21 cellular contexts compared by ENCODE assay signal in genomic region chr12:68608191-68608590, GRCh38. TPM values are rescaled to one million over a fixed set of nuclear protein-coding genes. Genes with fewer than 3 reads are reported as not detected.
DNase-seq lines count a peak whose midpoint lies in the region; ATAC-seq and TF ChIP-seq lines count a peak whose summit lies in the region.
"Had no signal": no experiment of that assay in that cellular context is flagged by ENCODE, and none has a peak within 500 bp of the region (broad histone marks: within the 10 kb centered on the region; RNA-seq: fewer than 3 reads in every experiment).

No MANE protein-coding gene starts in this region.

- H3K4me3 ChIP-seq in PC-3 (ENCODE audit: low read length) (no peak overlapping the region), right cardiac atrium (ENCODE audit: low read length) (no peak overlapping the region)
- H3K4me3 ChIP-seq: colonic mucosa, GM12878, GM23248, vagina had no signal

- intact Hi-C loops in PC-3 (cut with micrococcal nuclease) (no loop called here), right cardiac atrium (cut with DNase I) (loop anchor here in 1 of 4 donors (10.0 kb wide), 1 partner anchor 73 kb away; no protein-coding TSS in a partner anchor)

- no peaks in the 10 kb centered on the region for H3K27me3 Mint-ChIP-seq in activated naive CD8-positive, alpha-beta T cell
- no peaks in the 10 kb centered on the region for H3K27me3 Mint-ChIP-seq in activated naive CD8-positive, alpha-beta T cell treated with anti-CD3 and anti-CD28 coated beads, Interleukin-2, amount 50 U/mL, for 24 hours
- H3K27me3 Mint-ChIP-seq in mesothelial cell of epicardium (ENCODE audit: low read depth) (no peaks in the 10 kb centered on the region), type B pancreatic cell (no peaks in the 10 kb centered on the region)

- ATAC-seq in activated naive CD8-positive, alpha-beta T cell treated with anti-CD3 and anti-CD28 coated beads, Interleukin-2, amount 50 U/mL, for 24 hours: no peak
- ATAC-seq in PC-3 (no peak), right cardiac atrium (no peak)
- ATAC-seq: activated CD4-positive, CD25-positive, alpha-beta regulatory T cell treated with anti-CD3 and anti-CD28 coated beads, Interleukin-2, amount 50 U/mL, for 24 hours; GM12878 had no signal

- peak overlapping the region; percentile 11 for H3K27ac Mint-ChIP-seq in activated naive CD8-positive, alpha-beta T cell
- no peak overlapping the region for H3K27ac Mint-ChIP-seq in activated naive CD8-positive, alpha-beta T cell treated with anti-CD3 and anti-CD28 coated beads, Interleukin-2, amount 50 U/mL, for 24 hours
- H3K27ac Mint-ChIP-seq in mesothelial cell of epicardium (peak overlapping the region; percentile 1), type B pancreatic cell (peak overlapping the region; percentile 63)

- DNase-seq in activated naive CD8-positive, alpha-beta T cell treated with anti-CD3 and anti-CD28 coated beads, Interleukin-2, amount 50 U/mL, for 24 hours: no peak
- peak; percentile 16 for DNase-seq in PC-3
- DNase-seq in mesothelial cell of epicardium (ENCODE audit: low spot score in 2 of 2, unreplicated experiment in 2 of 2): no peak
- DNase-seq in type B pancreatic cell (ENCODE audit: extremely low spot score, unreplicated experiment): no peak
- DNase-seq in GM13977 (ENCODE audit: low spot score): no peak
- no peak for DNase-seq in right cardiac atrium
- no peak for DNase-seq in GM10248 (ENCODE audit: extremely low spot score)
- DNase-seq: colonic mucosa; DMS53; glutamatergic neuron; GM23248; KBM-7; NCI-H2081; NCI-H446; retina; SK-N-SH; stimulated activated CD4-positive, alpha-beta T cell treated with anti-CD3 and anti-CD28 coated beads, Interleukin-4, amount 100 ng/mL, for 4 hours had no signal

- H3K9me3 Mint-ChIP-seq in activated naive CD8-positive, alpha-beta T cell (ENCODE audit: low read depth): no peaks in the 10 kb centered on the region
- no peaks in the 10 kb centered on the region for H3K9me3 Mint-ChIP-seq in activated naive CD8-positive, alpha-beta T cell treated with anti-CD3 and anti-CD28 coated beads, Interleukin-2, amount 50 U/mL, for 24 hours
- H3K9me3 Mint-ChIP-seq in mesothelial cell of epicardium (no peaks in the 10 kb centered on the region), type B pancreatic cell (peaks cover 4% of the 10 kb centered on the region)

- H3K4me1 ChIP-seq in PC-3 (ENCODE audit: insufficient read depth, low read length) (peaks cover 20% of the 10 kb centered on the region), right cardiac atrium (ENCODE audit: control insufficient read depth, insufficient read depth, low read length) (peaks cover 4% of the 10 kb centered on the region)

- H3K4me2 ChIP-seq in PC-3 (ENCODE audit: low read length): no peak overlapping the region
- H3K4me2 ChIP-seq: SK-N-SH had no signal

- no peaks in the 10 kb centered on the region for H3K9me3 ChIP-seq in PC-3 (ENCODE audit: low read length)
- H3K9me3 ChIP-seq in right cardiac atrium (ENCODE audit: control insufficient read depth, low read length): no peaks in the 10 kb centered on the region
- H3K9me3 ChIP-seq: colonic mucosa, SK-N-SH, vagina had no signal

- H3K36me3 Mint-ChIP-seq in activated naive CD8-positive, alpha-beta T cell: peaks cover 5% of the 10 kb centered on the region
- peaks cover 18% of the 10 kb centered on the region for H3K36me3 Mint-ChIP-seq in activated naive CD8-positive, alpha-beta T cell treated with anti-CD3 and anti-CD28 coated beads, Interleukin-2, amount 50 U/mL, for 24 hours (ENCODE audit: low read depth)
- H3K36me3 Mint-ChIP-seq in mesothelial cell of epicardium (no peaks in the 10 kb centered on the region), type B pancreatic cell (peaks cover 4% of the 10 kb centered on the region)

- no peak overlapping the region for H3K9ac ChIP-seq in PC-3 (ENCODE audit: low read length)
- H3K9ac ChIP-seq: GM23248, SK-N-SH had no signal

- POLR2A ChIA-PET in PC-3 (lab: Charles Lee; ENCODE audit: unreplicated experiment) (no interaction called here), GM10248 (lab: Yijun Ruan, JAX) (no interaction called here)

- no peaks in the 10 kb centered on the region for H3K36me3 ChIP-seq in PC-3 (ENCODE audit: low read depth, low read length)
- H3K36me3 ChIP-seq: colonic mucosa, vagina had no signal

- no peaks in the 10 kb centered on the region for H3F3A ChIP-seq in PC-3 (ENCODE audit: low read length, unreplicated experiment)

- CTCF ChIA-PET in PC-3 (lab: Charles Lee): no interaction called here
- CTCF ChIA-PET in GM10248 (lab: Yijun Ruan, JAX): no interaction called here

- no peak overlapping the region for H2AFZ ChIP-seq in PC-3 (ENCODE audit: low read length)
- H2AFZ ChIP-seq: GM23248 had no signal

- no peaks in the 10 kb centered on the region for H3K9me2 ChIP-seq in PC-3 (replicated peaks; ENCODE audit: low read length)
- H3K9me2 ChIP-seq: SK-N-SH had no signal

- peaks cover 38% of the 10 kb centered on the region for H3K4me1 Mint-ChIP-seq in activated naive CD8-positive, alpha-beta T cell (ENCODE audit: low read depth)
- peaks cover 33% of the 10 kb centered on the region for H3K4me1 Mint-ChIP-seq in activated naive CD8-positive, alpha-beta T cell treated with anti-CD3 and anti-CD28 coated beads, Interleukin-2, amount 50 U/mL, for 24 hours
- H3K4me1 Mint-ChIP-seq in mesothelial cell of epicardium (peaks cover 32% of the 10 kb centered on the region), type B pancreatic cell (ENCODE audit: unreplicated experiment) (peaks cover 25% of the 10 kb centered on the region)

- no TSS peak for BruUV-seq in PC-3 (replicated peaks; lab: Mats Ljungman, UMichigan)

- peaks cover 18% of the 10 kb centered on the region for H4K20me1 ChIP-seq in PC-3 (ENCODE audit: low read length)

- TF ChIP-seq CTCF in PC-3 (conservative IDR thresholded peaks at IDR 0.05; ENCODE audit: low read depth, low read length): no peak
- no peak for TF ChIP-seq CTCF in mesothelial cell of epicardium (IDR thresholded peaks at IDR 0.05; ENCODE audit: unreplicated experiment)
- no peak for TF ChIP-seq CTCF in type B pancreatic cell (conservative IDR thresholded peaks at IDR 0.05)
- no peak for TF ChIP-seq CTCF in GM13977 (IDR thresholded peaks at IDR 0.05; ENCODE audit: extremely low read depth, insufficient read depth, missing control alignments)
- TF ChIP-seq CTCF in GM10248 (IDR thresholded peaks at IDR 0.05; ENCODE audit: control extremely low read depth, extremely low read depth, low read depth, missing control alignments): no peak

- peak overlapping the region; percentile 31 for H3K4me3 Mint-ChIP-seq in activated naive CD8-positive, alpha-beta T cell
- no peak overlapping the region for H3K4me3 Mint-ChIP-seq in activated naive CD8-positive, alpha-beta T cell treated with anti-CD3 and anti-CD28 coated beads, Interleukin-2, amount 50 U/mL, for 24 hours
- H3K4me3 Mint-ChIP-seq in mesothelial cell of epicardium (no peak overlapping the region), type B pancreatic cell (peak overlapping the region; percentile 56)

- in situ Hi-C loops in GM13977 (cut with MboI; ENCODE audit: low pct_unique_long_range_greater_than_20kb, low sequenced_read_pairs, unreplicated experiment): loop anchor here (25.0 kb wide), 1 partner anchor 246 kb away; no protein-coding TSS in a partner anchor

- peaks cover 20% of the 10 kb centered on the region for H3K79me2 ChIP-seq in PC-3 (ENCODE audit: low read length)

- no peaks in the 10 kb centered on the region for H3K27me3 ChIP-seq in PC-3 (ENCODE audit: low read length)
- H3K27me3 ChIP-seq in right cardiac atrium (ENCODE audit: control insufficient read depth, insufficient read depth): no peaks in the 10 kb centered on the region
- H3K27me3 ChIP-seq: colonic mucosa, vagina had no signal

- 58% methylated on average over 2 of the region's 2 CpGs for WGBS in right cardiac atrium

- H3K27ac ChIP-seq in PC-3 (ENCODE audit: low read length): no peak overlapping the region
- no peak overlapping the region for H3K27ac ChIP-seq in right cardiac atrium (ENCODE audit: low read length)
- H3K27ac ChIP-seq: colonic mucosa, GM23248, vagina had no signal

RNA-seq across cellular contexts. Expression of gene RAP1B, which starts 2.5 kb away (rescaled TPM):
- total RNA-seq in PC-3 (2014; rRNA removed) (98.0 and 103 TPM in 2 replicates), mesothelial cell of epicardium (107 to 114 TPM (median 110 TPM) in 3 replicates), type B pancreatic cell (ENCODE audit: low replicate concordance) (110 and 151 TPM in 2 replicates), right cardiac atrium (10 to 100 TPM; 65.7 to 87.5 (median 68.7) TPM)
- polyA plus RNA-seq in right cardiac atrium: 47.6 TPM

Comparison
In these comparisons a context has a peak if more than half of its experiments do, and no peak if none do; other contexts are left out.
1. H3K4me3 Mint-ChIP-seq: peak in activated naive CD8-positive, alpha-beta T cell (single experiment) and type B pancreatic cell (single experiment); none in activated naive CD8-positive, alpha-beta T cell treated with anti-CD3 and anti-CD28 coated beads, Interleukin-2, amount 50 U/mL, for 24 hours (single experiment) and mesothelial cell of epicardium (single experiment).